ENCODE assay signal across 10 cellular contexts in genomic region chr5:173885481-173886010, GRCh38. TPM values are rescaled to one million over a fixed set of nuclear protein-coding genes. Genes with fewer than 3 reads are reported as not detected.
DNase-seq lines count a peak whose midpoint lies in the region; ATAC-seq and TF ChIP-seq lines count a peak whose summit lies in the region.
"Had no signal": no experiment of that assay in that cellular context is flagged by ENCODE, and none has a peak within 500 bp of the region (broad histone marks: within the 10 kb centered on the region; RNA-seq: fewer than 3 reads in every experiment).

No MANE protein-coding gene starts in this region.

- H3K56ac ChIP-seq in mesendoderm (ENCODE audit: low read length): no peak overlapping the region

- H4K5ac ChIP-seq in mesendoderm (ENCODE audit: low read length): no peak overlapping the region

- H2BK5ac ChIP-seq in mesendoderm (ENCODE audit: low read length): no peak overlapping the region

- no peak overlapping the region for H3K9ac ChIP-seq in mesendoderm (ENCODE audit: low read length)

- H2BK15ac ChIP-seq in mesendoderm (replicated peaks; ENCODE audit: low read depth): no peak overlapping the region

- no peaks in the 10 kb centered on the region for H3K36me3 ChIP-seq in CD4-positive, CD25-positive, alpha-beta regulatory T cell (ENCODE audit: control insufficient read depth, insufficient read depth, low read length)
- no peaks in the 10 kb centered on the region for H3K36me3 ChIP-seq in mesendoderm (ENCODE audit: control insufficient read depth, insufficient read depth, low read length)

- POLR2A ChIA-PET in activated CD8-positive, alpha-beta T cell treated with anti-CD3 and anti-CD28 coated beads for 36 hours (lab: Charles Lee): no interaction called here

- DNase-seq in CD4-positive, CD25-positive, alpha-beta regulatory T cell: peak in 1 of 3 donors; percentile 47
- DNase-seq in HT-29 (ENCODE audit: low spot score) (peak; percentile 77), mesendoderm (peak; percentile 55), NCI-H2029 (lab: John Stamatoyannopoulos, UW) (no peak), NCI-H524 (lab: John Stamatoyannopoulos, UW) (no peak)
- no peak for DNase-seq in activated CD8-positive, alpha-beta T cell treated with anti-CD3 and anti-CD28 coated beads for 36 hours
- DNase-seq in activated effector memory CD4-positive, alpha-beta T cell treated with anti-CD3 and anti-CD28 coated beads, Interleukin-2, amount 50 U/mL, for 16 hours: no peak
- DNase-seq: foreskin melanocyte, NCI-H2081 treated with DMSO at 0.1 percent for 48 hours had no signal

- TF ChIP-seq CTCF in activated CD8-positive, alpha-beta T cell treated with anti-CD3 and anti-CD28 coated beads for 36 hours (IDR thresholded peaks at IDR 0.05): no peak

- no CpG with 5 or more reads among the region's 6 CpGs for WGBS in mesendoderm (ENCODE audit: extremely low coverage, insufficient coverage, low lambda C conversion rate)

- peaks cover 20 to 68% (median 50%) of the 10 kb centered on the region in 4 donors for H3K4me1 Mint-ChIP-seq in CD4-positive, CD25-positive, alpha-beta regulatory T cell
- H3K4me1 Mint-ChIP-seq in activated CD8-positive, alpha-beta T cell treated with anti-CD3 and anti-CD28 coated beads for 36 hours (ENCODE audit: low read depth): peaks cover 59% of the 10 kb centered on the region

- no peak overlapping the region for H2AK5ac ChIP-seq in mesendoderm (ENCODE audit: low read length)

- H3K4me3 ChIP-seq in CD4-positive, CD25-positive, alpha-beta regulatory T cell (ENCODE audit: low read depth, low read length): peak overlapping the region; percentile 46
- H3K4me3 ChIP-seq in mesendoderm (ENCODE audit: low read length): no peak overlapping the region

- no peaks in the 10 kb centered on the region for H3K9me3 ChIP-seq in CD4-positive, CD25-positive, alpha-beta regulatory T cell (ENCODE audit: control insufficient read depth in 2 of 2, low read length in 2 of 2)

- peak overlapping the region; percentile 78 to 97 (median 85) for H3K27ac Mint-ChIP-seq in CD4-positive, CD25-positive, alpha-beta regulatory T cell
- H3K27ac Mint-ChIP-seq in activated CD8-positive, alpha-beta T cell treated with anti-CD3 and anti-CD28 coated beads for 36 hours: peak overlapping the region; percentile 22

- no peaks in the 10 kb centered on the region for H3K27me3 ChIP-seq in CD4-positive, CD25-positive, alpha-beta regulatory T cell (ENCODE audit: control insufficient read depth, insufficient read depth, low read length)
- no peaks in the 10 kb centered on the region for H3K27me3 ChIP-seq in mesendoderm (ENCODE audit: insufficient read depth, low read length, poor library complexity)

- intact Hi-C loops in activated CD8-positive, alpha-beta T cell treated with anti-CD3 and anti-CD28 coated beads for 36 hours (cut with micrococcal nuclease): no loop called here

- CTCF ChIA-PET in activated CD8-positive, alpha-beta T cell treated with anti-CD3 and anti-CD28 coated beads for 36 hours (lab: Charles Lee): interaction anchor here (1.2 to 1.3 kb wide), 3 partner anchors 18 to 292 kb away, joined by 3 read pairs; no protein-coding TSS in a partner anchor

- H2BK120ac ChIP-seq in mesendoderm (ENCODE audit: low read depth, low read length): no peak overlapping the region

- peaks cover 0 to 4% (median 0%) of the 10 kb centered on the region in 7 donors for H3K9me3 Mint-ChIP-seq in CD4-positive, CD25-positive, alpha-beta regulatory T cell
- peaks cover 8% of the 10 kb centered on the region for H3K9me3 Mint-ChIP-seq in activated CD8-positive, alpha-beta T cell treated with anti-CD3 and anti-CD28 coated beads for 36 hours

- no peak overlapping the region for H3K4me2 ChIP-seq in mesendoderm (ENCODE audit: low read length)

- no peaks in the 10 kb centered on the region for H3K27me3 Mint-ChIP-seq in CD4-positive, CD25-positive, alpha-beta regulatory T cell
- H3K27me3 Mint-ChIP-seq in activated CD8-positive, alpha-beta T cell treated with anti-CD3 and anti-CD28 coated beads for 36 hours: no peaks in the 10 kb centered on the region

- H3K4me3 Mint-ChIP-seq in CD4-positive, CD25-positive, alpha-beta regulatory T cell: peak overlapping the region; percentile 18 to 90 (median 76)
- no peak overlapping the region for H3K4me3 Mint-ChIP-seq in activated CD8-positive, alpha-beta T cell treated with anti-CD3 and anti-CD28 coated beads for 36 hours

- no peak overlapping the region for H4K8ac ChIP-seq in mesendoderm (ENCODE audit: low read depth, low read length)

- no peak for ATAC-seq in CD4-positive, CD25-positive, alpha-beta regulatory T cell (ENCODE audit: low read depth in 2 of 2)
- ATAC-seq in activated CD8-positive, alpha-beta T cell treated with anti-CD3 and anti-CD28 coated beads for 36 hours: no peak
- ATAC-seq in HG03045 (IDR thresholded peaks at IDR 0.05; ENCODE audit: unreplicated experiment): no peak

- no peaks in the 10 kb centered on the region for H3K79me1 ChIP-seq in mesendoderm (ENCODE audit: low read length)

- no peak overlapping the region for H3K4ac ChIP-seq in mesendoderm (ENCODE audit: low read depth, low read length)

- peaks cover 52% of the 10 kb centered on the region for H3K4me1 ChIP-seq in CD4-positive, CD25-positive, alpha-beta regulatory T cell (ENCODE audit: control insufficient read depth, insufficient read depth, low read length, poor library complexity, severe bottlenecking)
- peaks cover 1% of the 10 kb centered on the region for H3K4me1 ChIP-seq in mesendoderm (ENCODE audit: control insufficient read depth, low read depth, low read length)

- H3K79me2 ChIP-seq in mesendoderm (ENCODE audit: control insufficient read depth, insufficient read depth, low read length): no peaks in the 10 kb centered on the region

- H3K23ac ChIP-seq in mesendoderm (ENCODE audit: low read length): no peak overlapping the region

- H3K18ac ChIP-seq in mesendoderm (ENCODE audit: low read length): no peak overlapping the region

- H3K27ac ChIP-seq in CD4-positive, CD25-positive, alpha-beta regulatory T cell (ENCODE audit: insufficient read depth, low read length, poor library complexity, severe bottlenecking): peak overlapping the region; percentile 70
- H3K27ac ChIP-seq in mesendoderm (ENCODE audit: low read depth, low read length): no peak overlapping the region

- peaks cover 6% of the 10 kb centered on the region for H3K36me3 Mint-ChIP-seq in CD4-positive, CD25-positive, alpha-beta regulatory T cell
- peaks cover 5% of the 10 kb centered on the region for H3K36me3 Mint-ChIP-seq in activated CD8-positive, alpha-beta T cell treated with anti-CD3 and anti-CD28 coated beads for 36 hours (ENCODE audit: low read depth)

RNA-seq across cellular contexts. Expression of gene CPEB4, which starts 2.6 kb away (rescaled TPM):
- 42.7 TPM for total RNA-seq in CD4-positive, CD25-positive, alpha-beta regulatory T cell
- 1 to 10 TPM; 3.4 to 5.8 (median 4.6) TPM for polyA plus RNA-seq in CD4-positive, CD25-positive, alpha-beta regulatory T cell
- total RNA-seq in HT-29 (2014; rRNA removed; shearing (Covaris generic)): 7.0 and 7.2 TPM in 2 replicates
- 1 to 10 TPM; 8.8 to 9.0 TPM for total RNA-seq in activated CD8-positive, alpha-beta T cell treated with anti-CD3 and anti-CD28 coated beads for 36 hours
- 2.4 TPM for polyA plus RNA-seq in mesendoderm (2013, experiment 1 of 2)
- polyA plus RNA-seq in mesendoderm (2013, experiment 2 of 2): 2.4 TPM

Comparison
In these comparisons a context has a peak if more than half of its experiments do, and no peak if none do; other contexts are left out.
1. DNase-seq: peak in HT-29 (single experiment) and mesendoderm (single experiment); none in activated CD8-positive, alpha-beta T cell treated with anti-CD3 and anti-CD28 coated beads for 36 hours (single experiment), NCI-H2029 (single experiment), NCI-H524 (0 of 2) and activated effector memory CD4-positive, alpha-beta T cell treated with anti-CD3 and anti-CD28 coated beads, Interleukin-2, amount 50 U/mL, for 16 hours (single experiment).